Comparison of ENCODE assay signal across 22 cellular contexts in the genomic region with DNA sequence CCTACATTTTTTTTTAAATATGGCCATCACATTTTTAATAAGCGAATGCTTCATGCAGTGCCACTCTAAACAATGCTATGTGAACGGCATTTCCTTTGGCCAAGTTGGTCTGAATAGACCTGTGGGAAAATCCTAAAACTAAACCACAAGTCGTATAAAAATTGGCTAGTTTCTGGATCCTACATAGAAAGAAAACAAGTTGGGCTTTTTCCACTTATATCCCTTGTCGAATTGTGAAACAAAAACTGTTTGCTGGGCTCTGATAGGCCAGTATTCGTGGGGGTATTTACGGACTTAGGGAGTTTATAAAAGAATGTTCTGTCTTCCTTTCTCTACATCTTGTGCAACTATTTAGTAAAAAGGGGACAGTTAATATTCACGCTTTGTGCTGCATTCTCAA.
A peak's percentile ranks its signal among the peaks of the same experiment; 100 is the strongest.
DNase-seq lines count a peak whose midpoint lies in the region; ATAC-seq, FAIRE-seq and TF ChIP-seq lines count a peak whose summit lies in the region.
"Had no signal": no experiment of that assay in that cellular context is flagged by ENCODE, and none has a peak within 500 bp of the region (broad histone marks: within the 10 kb centered on the region; RNA-seq: fewer than 3 reads in every experiment).

No MANE protein-coding gene starts in this region.

- no peak for TF ChIP-seq POLR2A in transverse colon (IDR thresholded peaks at IDR 0.05)

- H3K4me1 ChIP-seq in transverse colon (peaks cover 0 to 16% (median 0%) of the 10 kb centered on the region in 4 donors), small intestine (ENCODE audit: control insufficient read depth in 2 of 2, insufficient read depth in 1 of 2, low read depth in 1 of 2, low read length in 1 of 2) (peaks cover 4% of the 10 kb centered on the region in 2 donors)
- H3K4me1 ChIP-seq: A549, Caco-2 had no signal

- no peak overlapping the region for H3K4me3 Mint-ChIP-seq in osteocyte (ENCODE audit: unreplicated experiment)
- H3K4me3 Mint-ChIP-seq: CD4-positive, alpha-beta T cell; H9; HFFc6 had no signal

- H3K36me3 ChIP-seq in transverse colon = no peaks in the 10 kb centered on the region
- H3K36me3 ChIP-seq in small intestine (ENCODE audit: control insufficient read depth in 2 of 2, insufficient read depth in 2 of 2, low read length in 2 of 2) = no peaks in the 10 kb centered on the region
- H3K36me3 ChIP-seq: BLaER1 had no signal

- peak; percentile 58 for DNase-seq in M059J (ENCODE audit: low read depth)
- peak; percentile 79 for DNase-seq in fibroblast of peridontal ligament (ENCODE audit: extremely low read depth)
- no peak for DNase-seq in osteocyte (ENCODE audit: extremely low spot score, unreplicated experiment)
- no peak for DNase-seq in transverse colon
- DNase-seq in small intestine = no peak
- DNase-seq in NCI-H446 treated with DMSO at 0.1 percent for 48 hours (lab: John Stamatoyannopoulos, UW) = no peak
- DNase-seq: Caco-2; CD4-positive, alpha-beta T cell; DMS 273 treated with DMSO at 0.1 percent for 48 hours; H9; HFFc6; MM.1S; NCI-H1048; NCI-H1417 treated with DMSO at 0.1 percent for 48 hours; NCI-H187; NCI-H446; NCI-H526 treated with DMSO at 0.1 percent for 48 hours had no signal

- peaks cover 42% of the 10 kb centered on the region for H3K4me1 Mint-ChIP-seq in osteocyte (ENCODE audit: unreplicated experiment)

- FAIRE-seq in small intestine (lab: Jason Lieb, UNC) = no peak
- FAIRE-seq: A549, GM12878 had no signal

- TF ChIP-seq EP300 in transverse colon (IDR thresholded peaks at IDR 0.05; ENCODE audit: low read depth) = no peak

- intact Hi-C loops in transverse colon (cut with DNase I; ENCODE audit: low total_unique reads) = no loop called here

- no peak for TF ChIP-seq CTCF in osteocyte (IDR thresholded peaks at IDR 0.05)
- no peak for TF ChIP-seq CTCF in transverse colon (IDR thresholded peaks at IDR 0.05)

- in situ Hi-C loops in transverse colon (cut with MboI; ENCODE audit: low pct_ligation_motif_present in 1 of 4, low pct_unique_long_range_greater_than_20kb in 1 of 4, low sequenced_read_pairs in 3 of 4) = no loop called here

- peak overlapping the region; percentile 73 for H3K27ac Mint-ChIP-seq in osteocyte (ENCODE audit: unreplicated experiment)
- H3K27ac Mint-ChIP-seq: CD4-positive, alpha-beta T cell; HFFc6 had no signal

- H3K27me3 Mint-ChIP-seq in osteocyte (ENCODE audit: unreplicated experiment) = no peaks in the 10 kb centered on the region
- H3K27me3 Mint-ChIP-seq: CD4-positive, alpha-beta T cell had no signal

- H3K27ac ChIP-seq in transverse colon = peak overlapping the region in 3 of 4 donors; percentile 1 to 30 (median 30)
- no peak overlapping the region for H3K27ac ChIP-seq in small intestine (ENCODE audit: low read depth in 1 of 2, low read length in 1 of 2)
- H3K27ac ChIP-seq: A549, BLaER1 had no signal

- no peaks in the 10 kb centered on the region for H3K36me3 Mint-ChIP-seq in osteocyte (ENCODE audit: unreplicated experiment)

- H3K4me3 ChIP-seq in transverse colon (no peak overlapping the region), small intestine (ENCODE audit: low read depth in 1 of 2, low read length in 2 of 2) (no peak overlapping the region)
- H3K4me3 ChIP-seq: A549, BLaER1, GM12878 had no signal

- H3K9me3 Mint-ChIP-seq in osteocyte (ENCODE audit: unreplicated experiment) = no peaks in the 10 kb centered on the region
- H3K9me3 Mint-ChIP-seq: CD4-positive, alpha-beta T cell; H9; HFFc6 had no signal

- H3K9me3 ChIP-seq in transverse colon (no peaks in the 10 kb centered on the region), small intestine (ENCODE audit: control insufficient read depth, low read depth) (no peaks in the 10 kb centered on the region)
- H3K9me3 ChIP-seq: A549, BLaER1, Caco-2 had no signal

- no peak for ATAC-seq in HG03460 (IDR thresholded peaks at IDR 0.05; ENCODE audit: unreplicated experiment)
- ATAC-seq: A549, GM12878, Right ventricle myocardium inferior had no signal

- H3K27me3 ChIP-seq in transverse colon (no peaks in the 10 kb centered on the region), small intestine (ENCODE audit: control insufficient read depth in 2 of 2, insufficient read depth in 2 of 2, low read length in 2 of 2) (no peaks in the 10 kb centered on the region)
- H3K27me3 ChIP-seq: BLaER1 had no signal

- 86 to 88% methylated on average over 7 of the region's 7 CpGs for WGBS in transverse colon (ENCODE audit: low coverage in 1 of 2), 2 donors
- 72 to 90% (median 87%) methylated on average over 7 of the region's 7 CpGs for WGBS in small intestine, 3 donors

Comparison
In these comparisons a context has a peak if more than half of its experiments do, and no peak if none do; other contexts are left out.
1. DNase-seq: peak in M059J (single experiment) and fibroblast of peridontal ligament (single experiment); none in osteocyte (single experiment), transverse colon (single experiment), small intestine (single experiment) and NCI-H446 treated with DMSO at 0.1 percent for 48 hours (single experiment).
2. H3K27ac ChIP-seq: peak in transverse colon (3 of 4); none in small intestine (0 of 2).